9 cellular contexts compared by ENCODE assay signal in genomic region chr6:36963451-36964290, GRCh38. TPM values are rescaled to one million over a fixed set of nuclear protein-coding genes. Genes with fewer than 3 reads are reported as not detected.
DNase-seq lines count a peak whose midpoint lies in the region; ATAC-seq and TF ChIP-seq lines count a peak whose summit lies in the region.
"Had no signal": no experiment of that assay in that cellular context is flagged by ENCODE, and none has a peak within 500 bp of the region (broad histone marks: within the 10 kb centered on the region; RNA-seq: fewer than 3 reads in every experiment).

No MANE protein-coding gene starts in this region.

- ATAC-seq in GM18505 (IDR thresholded peaks at IDR 0.05; ENCODE audit: unreplicated experiment) (peak; percentile 31), HG02610 (IDR thresholded peaks at IDR 0.05; ENCODE audit: unreplicated experiment) (no peak)

- H3K79me2 ChIP-seq in neural cell (replicated peaks; ENCODE audit: insufficient read depth, low read length), result no peaks in the 10 kb centered on the region

- no peak for TF ChIP-seq EP300 in neural cell (conservative IDR thresholded peaks at IDR 0.05; ENCODE audit: poor library complexity, severe bottlenecking)

- H3K27me3 ChIP-seq in neural cell (ENCODE audit: insufficient read depth, low read depth, low read length), result no peaks in the 10 kb centered on the region
- H3K27me3 ChIP-seq: MG63 had no signal

- no peak for TF ChIP-seq RAD21 in neural cell (conservative IDR thresholded peaks at IDR 0.05)

- H3K4me3 ChIP-seq in neural cell (ENCODE audit: low read length), result no peak overlapping the region
- H3K4me3 ChIP-seq: MG63 had no signal

- H4K20me1 ChIP-seq in neural cell (ENCODE audit: insufficient read depth), result no peaks in the 10 kb centered on the region

- no peak overlapping the region for H3K4me2 ChIP-seq in neural cell (ENCODE audit: low read length)

- peak; percentile 61 for DNase-seq in NCI-H1092 (lab: John Stamatoyannopoulos, UW)
- no peak for DNase-seq in pons (ENCODE audit: low spot score)
- no peak for DNase-seq in NCI-H2081 treated with DMSO at 0.1 percent for 48 hours (lab: John Stamatoyannopoulos, UW)
- no peak for DNase-seq in NCI-H2107 treated with DMSO at 0.1 percent for 48 hours (lab: John Stamatoyannopoulos, UW; ENCODE audit: unreplicated experiment)
- DNase-seq: MG63 had no signal

- H3K36me3 ChIP-seq in neural cell (ENCODE audit: insufficient read depth, low read length), result no peaks in the 10 kb centered on the region

- TF ChIP-seq POLR2A in GM18505 (IDR thresholded peaks at IDR 0.05; ENCODE audit: borderline replicate concordance, extremely low read depth, insufficient read depth, insufficient read length), result no peak

- peak overlapping the region; percentile 32 for H2AFZ ChIP-seq in neural cell (ENCODE audit: low read depth, low read length)

- H3K9me3 ChIP-seq in neural cell (ENCODE audit: low read length), result no peaks in the 10 kb centered on the region
- H3K9me3 ChIP-seq: MG63 had no signal

- no peak for TF ChIP-seq CTCF in neural cell (IDR thresholded peaks at IDR 0.05; ENCODE audit: poor library complexity, severe bottlenecking)

- H3K27ac ChIP-seq in angular gyrus (ENCODE audit: low read depth, low read length) (peak overlapping the region; percentile 44), neural cell (ENCODE audit: low read length) (peak overlapping the region; percentile 49)

- no peak overlapping the region for H3K9ac ChIP-seq in neural cell (ENCODE audit: low read length)

- no peaks in the 10 kb centered on the region for H3F3A ChIP-seq in neural cell (ENCODE audit: insufficient read depth, low read length, poor library complexity, severe bottlenecking)

- H3K9me2 ChIP-seq in neural cell (ENCODE audit: insufficient read depth, low read length), result no peaks in the 10 kb centered on the region

TF ChIP-seq in neural cell, 6 proteins besides CTCF, POLR2A, EP300 and RAD21:
- TF ChIP-seq MXI1 (conservative IDR thresholded peaks at IDR 0.05; ENCODE audit: poor library complexity, severe bottlenecking), result no peak
- no peak for TF ChIP-seq SMC3 (conservative IDR thresholded peaks at IDR 0.05; ENCODE audit: poor library complexity)
- TF ChIP-seq TAF1 (IDR thresholded peaks at IDR 0.05; ENCODE audit: low read depth), result no peak
- no peak for TF ChIP-seq REST (IDR thresholded peaks at IDR 0.05; ENCODE audit: borderline replicate concordance)
- no peak for TF ChIP-seq EZH2 (IDR thresholded peaks at IDR 0.05; ENCODE audit: borderline replicate concordance, insufficient read depth, low read length, poor library complexity, severe bottlenecking)
- TF ChIP-seq POLR2AphosphoS5 (IDR thresholded peaks at IDR 0.05), result no peak

RNA-seq across cellular contexts. Expression of gene PI16, which starts 9.1 kb away (rescaled TPM):
- polyA plus RNA-seq in neural cell, result 0.56 TPM in 1 of 2 replicates, not detected in the other
- not detected in 2 replicates for polyA minus RNA-seq in neural cell

RNA-seq across cellular contexts. Expression of gene MTCH1, which starts 22.3 kb away (rescaled TPM):
- polyA plus RNA-seq in neural cell, result 217 and 232 TPM in 2 replicates
- polyA minus RNA-seq in neural cell, result 164 and 170 TPM in 2 replicates

RNA-seq across cellular contexts. Expression of gene FGD2, which starts 41.8 kb away (rescaled TPM):
- polyA plus RNA-seq in neural cell, result not detected in 2 replicates
- polyA minus RNA-seq in neural cell, result not detected in 2 replicates
